Comparison of ENCODE assay signal across 1 cellular context in the genomic region with DNA sequence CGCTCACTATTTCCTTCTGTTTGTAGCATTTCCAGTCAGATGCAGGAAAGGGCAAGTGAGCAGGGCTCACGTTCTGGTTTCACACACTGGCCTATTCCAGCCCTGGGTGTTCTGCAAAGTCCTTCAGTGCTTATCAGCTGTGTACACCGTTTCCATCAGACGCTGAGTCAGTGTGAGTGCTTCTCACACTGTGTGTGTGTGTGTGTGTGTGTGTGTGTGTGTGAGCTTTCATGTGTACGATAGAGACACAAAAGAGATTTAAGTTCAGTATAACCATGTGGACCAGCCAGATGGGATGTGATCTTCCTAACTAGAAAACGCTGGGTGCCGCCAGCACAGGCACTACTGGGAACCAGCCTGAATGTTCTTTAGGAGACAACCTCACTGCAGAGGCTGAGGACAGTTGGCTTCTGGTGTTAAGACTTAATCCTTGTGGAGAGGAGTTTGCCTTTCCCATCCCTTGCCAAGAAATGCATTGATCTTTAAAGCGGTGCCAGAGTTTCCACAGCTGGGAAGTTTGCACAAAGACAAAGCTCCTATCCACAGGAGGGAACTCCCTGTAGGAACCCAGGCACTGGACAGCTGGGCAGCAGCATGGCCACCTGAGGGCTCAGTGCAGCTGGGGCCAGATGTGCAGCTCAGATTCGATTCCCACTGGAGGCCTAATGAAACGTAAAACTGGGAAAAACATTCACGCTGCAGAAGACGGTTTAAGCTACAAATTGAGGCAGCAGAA.
TF ChIP-seq lines count a peak whose summit lies in the region.

No MANE protein-coding gene starts in this region.

TF ChIP-seq in HepG2, 621 proteins besides CTCF, POLR2A, EP300 and RAD21 (continued from another document):
- TF ChIP-seq, protein P1, sequence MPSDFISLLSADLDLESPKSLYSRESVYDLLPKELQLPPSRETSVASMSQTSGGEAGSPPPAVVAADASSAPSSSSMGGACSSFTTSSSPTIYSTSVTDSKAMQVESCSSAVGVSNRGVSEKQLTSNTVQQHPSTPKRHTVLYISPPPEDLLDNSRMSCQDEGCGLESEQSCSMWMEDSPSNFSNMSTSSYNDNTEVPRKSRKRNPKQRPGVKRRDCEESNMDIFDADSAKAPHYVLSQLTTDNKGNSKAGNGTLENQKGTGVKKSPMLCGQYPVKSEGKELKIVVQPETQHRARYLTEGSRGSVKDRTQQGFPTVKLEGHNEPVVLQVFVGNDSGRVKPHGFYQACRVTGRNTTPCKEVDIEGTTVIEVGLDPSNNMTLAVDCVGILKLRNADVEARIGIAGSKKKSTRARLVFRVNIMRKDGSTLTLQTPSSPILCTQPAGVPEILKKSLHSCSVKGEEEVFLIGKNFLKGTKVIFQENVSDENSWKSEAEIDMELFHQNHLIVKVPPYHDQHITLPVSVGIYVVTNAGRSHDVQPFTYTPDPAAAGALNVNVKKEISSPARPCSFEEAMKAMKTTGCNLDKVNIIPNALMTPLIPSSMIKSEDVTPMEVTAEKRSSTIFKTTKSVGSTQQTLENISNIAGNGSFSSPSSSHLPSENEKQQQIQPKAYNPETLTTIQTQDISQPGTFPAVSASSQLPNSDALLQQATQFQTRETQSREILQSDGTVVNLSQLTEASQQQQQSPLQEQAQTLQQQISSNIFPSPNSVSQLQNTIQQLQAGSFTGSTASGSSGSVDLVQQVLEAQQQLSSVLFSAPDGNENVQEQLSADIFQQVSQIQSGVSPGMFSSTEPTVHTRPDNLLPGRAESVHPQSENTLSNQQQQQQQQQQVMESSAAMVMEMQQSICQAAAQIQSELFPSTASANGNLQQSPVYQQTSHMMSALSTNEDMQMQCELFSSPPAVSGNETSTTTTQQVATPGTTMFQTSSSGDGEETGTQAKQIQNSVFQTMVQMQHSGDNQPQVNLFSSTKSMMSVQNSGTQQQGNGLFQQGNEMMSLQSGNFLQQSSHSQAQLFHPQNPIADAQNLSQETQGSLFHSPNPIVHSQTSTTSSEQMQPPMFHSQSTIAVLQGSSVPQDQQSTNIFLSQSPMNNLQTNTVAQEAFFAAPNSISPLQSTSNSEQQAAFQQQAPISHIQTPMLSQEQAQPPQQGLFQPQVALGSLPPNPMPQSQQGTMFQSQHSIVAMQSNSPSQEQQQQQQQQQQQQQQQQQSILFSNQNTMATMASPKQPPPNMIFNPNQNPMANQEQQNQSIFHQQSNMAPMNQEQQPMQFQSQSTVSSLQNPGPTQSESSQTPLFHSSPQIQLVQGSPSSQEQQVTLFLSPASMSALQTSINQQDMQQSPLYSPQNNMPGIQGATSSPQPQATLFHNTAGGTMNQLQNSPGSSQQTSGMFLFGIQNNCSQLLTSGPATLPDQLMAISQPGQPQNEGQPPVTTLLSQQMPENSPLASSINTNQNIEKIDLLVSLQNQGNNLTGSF (CRISPR knock-in tag; IDR thresholded peaks at IDR 0.05), result no peak
- TF ChIP-seq TEAD2 (CRISPR knock-in tag; IDR thresholded peaks at IDR 0.05) (no peak), HOXA7 (CRISPR knock-in tag; IDR thresholded peaks at IDR 0.05) (no peak)
